ENCODE assay signal across 8 cellular contexts in genomic region chr10:72274213-72274729, GRCh38. TPM values are rescaled to one million over a fixed set of nuclear protein-coding genes. Genes with fewer than 3 reads are reported as not detected.
DNase-seq lines count a peak whose midpoint lies in the region; ATAC-seq and TF ChIP-seq lines count a peak whose summit lies in the region.

No MANE protein-coding gene starts in this region.

- TF ChIP-seq POLR2A in GM18505 (IDR thresholded peaks at IDR 0.05; ENCODE audit: borderline replicate concordance, extremely low read depth, insufficient read depth, insufficient read length) = no peak

- H4K20me1 ChIP-seq in Karpas-422 (ENCODE audit: insufficient read depth, low read depth, low read length) = peaks cover 18% of the 10 kb centered on the region

- H3K4me3 ChIP-seq in Karpas-422 (ENCODE audit: low read length) (peak overlapping the region; percentile 76), mucosa of rectum (ENCODE audit: low read length in 2 of 2) (peak overlapping the region; percentile 96)

- H3K79me2 ChIP-seq in Karpas-422 (ENCODE audit: low read length) = peaks cover 12% of the 10 kb centered on the region

- intact Hi-C loops in dendritic cell treated with granulocyte-macrophage colony-stimulating factor and Interleukin-4, amounts not matched to agents 40 ng/mL and 50 ng/mL, for 4 days (cut with micrococcal nuclease) = loop anchor here (5.0 kb wide), 1 partner anchor 63 kb away; no protein-coding TSS in a partner anchor

- H3K27ac Mint-ChIP-seq in dendritic cell treated with granulocyte-macrophage colony-stimulating factor and Interleukin-4, amounts not matched to agents 40 ng/mL and 50 ng/mL, for 4 days = peak overlapping the region; percentile 71

- peaks cover 28% of the 10 kb centered on the region for H3K36me3 Mint-ChIP-seq in dendritic cell treated with granulocyte-macrophage colony-stimulating factor and Interleukin-4, amounts not matched to agents 40 ng/mL and 50 ng/mL, for 4 days (ENCODE audit: low read depth)

- H3K4me1 Mint-ChIP-seq in dendritic cell treated with granulocyte-macrophage colony-stimulating factor and Interleukin-4, amounts not matched to agents 40 ng/mL and 50 ng/mL, for 4 days (ENCODE audit: low read depth) = peaks cover 57% of the 10 kb centered on the region

- H3K4me3 Mint-ChIP-seq in dendritic cell treated with granulocyte-macrophage colony-stimulating factor and Interleukin-4, amounts not matched to agents 40 ng/mL and 50 ng/mL, for 4 days = peak overlapping the region; percentile 93

- peak overlapping the region; percentile 96 for H3K4me2 ChIP-seq in Karpas-422 (ENCODE audit: low read depth, low read length, poor library complexity, severe bottlenecking)

- H3K4me1 ChIP-seq in Karpas-422 (ENCODE audit: low read length) (peaks cover 36% of the 10 kb centered on the region), mucosa of rectum (ENCODE audit: control insufficient read depth in 2 of 2, insufficient read depth in 2 of 2, low read length in 2 of 2) (peaks cover 34 to 52% of the 10 kb centered on the region in 2 donors)

- peaks cover 18% of the 10 kb centered on the region for H3K36me3 ChIP-seq in Karpas-422 (ENCODE audit: insufficient read depth, low read length)
- H3K36me3 ChIP-seq in mucosa of rectum (ENCODE audit: control insufficient read depth in 2 of 2, insufficient read depth in 2 of 2, low read length in 2 of 2) = peaks cover 6 to 13% of the 10 kb centered on the region in 2 donors

- H3K9me3 ChIP-seq in Karpas-422 (ENCODE audit: low read length) = no peaks in the 10 kb centered on the region
- no peaks in the 10 kb centered on the region for H3K9me3 ChIP-seq in mucosa of rectum (ENCODE audit: control insufficient read depth in 2 of 2, low read length in 2 of 2)

- no peaks in the 10 kb centered on the region for H3K27me3 ChIP-seq in Karpas-422 (ENCODE audit: low read length)
- no peaks in the 10 kb centered on the region for H3K27me3 ChIP-seq in mucosa of rectum (ENCODE audit: control insufficient read depth in 2 of 2, insufficient read depth in 2 of 2, low read length in 2 of 2)

- DNase-seq in Karpas-422 (no peak), NCI-H187 treated with DMSO at 0.1 percent for 48 hours (lab: John Stamatoyannopoulos, UW) (no peak), NCI-H2107 (lab: John Stamatoyannopoulos, UW) (no peak), SKM-1 treated with dmso at 0.1 percent for 144 hours (lab: John Stamatoyannopoulos, UW; ENCODE audit: unreplicated experiment) (no peak)

- H3K27ac ChIP-seq in Karpas-422 (ENCODE audit: low read length) (peak overlapping the region; percentile 93), mucosa of rectum (ENCODE audit: low read depth in 2 of 2, low read length in 2 of 2) (peak overlapping the region; percentile 98 to 99)

- H2AFZ ChIP-seq in Karpas-422 (ENCODE audit: low read length) = no peak overlapping the region

- ATAC-seq in GM18505 (IDR thresholded peaks at IDR 0.05; ENCODE audit: unreplicated experiment) (peak; percentile 1), GM19455 (IDR thresholded peaks at IDR 0.05; ENCODE audit: unreplicated experiment) (no peak)

- H3K9me3 Mint-ChIP-seq in dendritic cell treated with granulocyte-macrophage colony-stimulating factor and Interleukin-4, amounts not matched to agents 40 ng/mL and 50 ng/mL, for 4 days = no peaks in the 10 kb centered on the region

- H3K9ac ChIP-seq in Karpas-422 (ENCODE audit: low read length) = peak overlapping the region; percentile 88
- H3K9ac ChIP-seq in mucosa of rectum (ENCODE audit: low read depth in 1 of 2, low read length in 2 of 2) = peak overlapping the region; percentile 96 to 99

- peaks cover 15% of the 10 kb centered on the region for H3K27me3 Mint-ChIP-seq in dendritic cell treated with granulocyte-macrophage colony-stimulating factor and Interleukin-4, amounts not matched to agents 40 ng/mL and 50 ng/mL, for 4 days

- H3K9me2 ChIP-seq in Karpas-422 (replicated peaks; ENCODE audit: insufficient read depth, low read length) = no peaks in the 10 kb centered on the region

RNA-seq across cellular contexts. Expression of gene DDIT4, which starts 0.5 kb away (rescaled TPM):
- 331 and 583 TPM in 2 replicates for total RNA-seq in Karpas-422 (2014; rRNA removed; shearing (Covaris generic); ENCODE audit: low replicate concordance)

RNA-seq across cellular contexts. Expression of gene ASCC1, which starts 58.2 kb away (rescaled TPM):
- total RNA-seq in Karpas-422 (2014; rRNA removed; shearing (Covaris generic); ENCODE audit: low replicate concordance) = 26.0 and 27.8 TPM in 2 replicates

RNA-seq across cellular contexts. Expression of gene ANAPC16, which starts 58.5 kb away (rescaled TPM):
- 90.4 and 129 TPM in 2 replicates for total RNA-seq in Karpas-422 (2014; rRNA removed; shearing (Covaris generic); ENCODE audit: low replicate concordance)
